ENCODE assay signal across 1 cellular context in the genomic region with DNA sequence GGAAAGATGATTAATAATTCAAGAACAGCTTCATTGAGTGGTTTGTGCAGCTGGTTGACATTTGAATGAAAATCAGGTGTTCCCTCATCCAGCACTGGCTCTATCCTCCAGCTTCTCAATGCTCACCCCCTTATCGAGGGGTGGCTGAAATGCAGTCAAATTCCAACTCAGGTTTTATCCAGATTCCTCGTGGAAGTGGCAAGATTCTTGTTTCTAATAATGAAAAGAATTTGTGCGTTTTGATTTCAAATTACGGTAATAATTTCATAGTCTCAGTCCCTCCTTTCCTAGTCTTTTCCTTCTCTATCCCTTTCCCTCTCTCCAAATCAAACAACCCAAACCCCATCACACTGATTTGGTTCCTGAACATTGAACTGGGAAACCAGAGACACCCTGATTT.
TF ChIP-seq lines count a peak whose summit lies in the region.

No MANE protein-coding gene starts in this region.

TF ChIP-seq in HEK293, 187 proteins besides CTCF, POLR2A, EP300 and RAD21 (continued from another document):
- TF ChIP-seq, protein P1, sequence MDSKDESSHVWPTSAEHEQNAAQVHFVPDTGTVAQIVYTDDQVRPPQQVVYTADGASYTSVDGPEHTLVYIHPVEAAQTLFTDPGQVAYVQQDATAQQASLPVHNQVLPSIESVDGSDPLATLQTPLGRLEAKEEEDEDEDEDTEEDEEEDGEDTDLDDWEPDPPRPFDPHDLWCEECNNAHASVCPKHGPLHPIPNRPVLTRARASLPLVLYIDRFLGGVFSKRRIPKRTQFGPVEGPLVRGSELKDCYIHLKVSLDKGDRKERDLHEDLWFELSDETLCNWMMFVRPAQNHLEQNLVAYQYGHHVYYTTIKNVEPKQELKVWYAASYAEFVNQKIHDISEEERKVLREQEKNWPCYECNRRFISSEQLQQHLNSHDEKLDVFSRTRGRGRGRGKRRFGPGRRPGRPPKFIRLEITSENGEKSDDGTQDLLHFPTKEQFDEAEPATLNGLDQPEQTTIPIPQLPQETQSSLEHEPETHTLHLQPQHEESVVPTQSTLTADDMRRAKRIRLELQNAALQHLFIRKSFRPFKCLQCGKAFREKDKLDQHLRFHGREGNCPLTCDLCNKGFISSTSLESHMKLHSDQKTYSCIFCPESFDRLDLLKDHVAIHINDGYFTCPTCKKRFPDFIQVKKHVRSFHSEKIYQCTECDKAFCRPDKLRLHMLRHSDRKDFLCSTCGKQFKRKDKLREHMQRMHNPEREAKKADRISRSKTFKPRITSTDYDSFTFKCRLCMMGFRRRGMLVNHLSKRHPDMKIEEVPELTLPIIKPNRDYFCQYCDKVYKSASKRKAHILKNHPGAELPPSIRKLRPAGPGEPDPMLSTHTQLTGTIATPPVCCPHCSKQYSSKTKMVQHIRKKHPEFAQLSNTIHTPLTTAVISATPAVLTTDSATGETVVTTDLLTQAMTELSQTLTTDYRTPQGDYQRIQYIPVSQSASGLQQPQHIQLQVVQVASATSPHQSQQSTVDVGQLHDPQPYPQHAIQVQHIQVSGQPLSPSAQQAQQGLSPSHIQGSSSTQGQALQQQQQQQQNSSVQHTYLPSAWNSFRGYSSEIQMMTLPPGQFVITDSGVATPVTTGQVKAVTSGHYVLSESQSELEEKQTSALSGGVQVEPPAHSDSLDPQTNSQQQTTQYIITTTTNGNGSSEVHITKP (tag by site-specific recombination; IDR thresholded peaks at IDR 0.05): peak; percentile 86
- peak; percentile 76 for TF ChIP-seq ZBTB20 (tag by site-specific recombination; IDR thresholded peaks at IDR 0.05)
